ENCODE assay signal across 17 cellular contexts in the genomic region with DNA sequence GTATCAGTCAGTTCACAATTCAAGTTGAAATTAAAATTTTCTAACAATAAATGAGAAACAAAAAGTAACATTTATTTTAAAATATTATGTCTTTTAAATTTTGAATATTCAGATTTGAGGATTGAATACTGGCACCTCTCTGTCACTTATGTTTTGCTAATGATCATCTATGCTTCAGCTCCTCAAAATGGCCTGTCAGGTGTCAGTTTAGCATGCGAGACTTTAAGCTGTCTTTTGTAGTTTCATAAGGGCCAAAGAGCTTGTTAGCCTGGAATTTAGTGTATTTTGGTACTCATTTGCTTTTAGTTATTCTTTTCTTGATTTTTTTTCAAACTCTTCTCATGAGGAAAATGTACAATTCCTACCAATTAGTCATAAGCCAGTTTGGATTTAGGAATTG.
"Had no signal": no experiment of that assay in that cellular context is flagged by ENCODE, and none has a peak within 500 bp of the region (broad histone marks: within the 10 kb centered on the region; RNA-seq: fewer than 3 reads in every experiment).

No MANE protein-coding gene starts in this region.

- H3K27me3 ChIP-seq: body of pancreas, colonic mucosa, esophagus muscularis mucosa had no signal

- H3K27ac Mint-ChIP-seq: activated CD4-positive, alpha-beta T cell treated with anti-CD3 and anti-CD28 coated beads, Interleukin-2, amount 10 ng/mL, durations not matched to agents 24 days and 14 days; activated naive CD8-positive, alpha-beta T cell; activated T-cell treated with anti-CD3 and anti-CD28 coated beads, Interleukin-2, amount 50 U/mL, for 72 hours; natural killer cell; stimulated activated effector memory CD8-positive, alpha-beta T cell treated with anti-CD3 and anti-CD28 coated beads, Interleukin-12 subunit alpha, Interleukin-12 subunit beta, amount 100 ng/mL, for 72 hours had no signal

- FAIRE-seq: TTC549 had no signal

- DNase-seq: activated B cell treated with CpG ODN at 0.5 μM for 24 hours; activated CD4-positive, alpha-beta T cell treated with anti-CD3 and anti-CD28 coated beads, Interleukin-2, amount 10 ng/mL, durations not matched to agents 24 days and 14 days; activated CD8-positive, alpha-beta memory T cell treated with anti-CD3 and anti-CD28 coated beads, Interleukin-2, amount 50 U/mL, for 48 hours; activated gamma-delta T cell treated with Interleukin-2 at 50 U/mL for 16 hours; activated T-cell treated with anti-CD3 and anti-CD28 coated beads, Interleukin-2, amount 50 U/mL, for 72 hours; amygdala; body of pancreas; caudate nucleus; colonic mucosa; hippocampal formation; left ventricle myocardium superior; mesenchymal stem cell; natural killer cell had no signal

- H3K27me3 Mint-ChIP-seq: activated B cell treated with CpG ODN at 0.5 μM for 24 hours; activated CD4-positive, alpha-beta T cell treated with anti-CD3 and anti-CD28 coated beads, Interleukin-2, amount 10 ng/mL, durations not matched to agents 24 days and 14 days; activated naive CD8-positive, alpha-beta T cell had no signal

- H3K9me3 ChIP-seq: body of pancreas, colonic mucosa, esophagus muscularis mucosa had no signal

- H3K4me3 ChIP-seq: body of pancreas, colonic mucosa, esophagus muscularis mucosa had no signal

- H3K9me3 Mint-ChIP-seq: stimulated activated effector memory CD8-positive, alpha-beta T cell treated with anti-CD3 and anti-CD28 coated beads, Interleukin-12 subunit alpha, Interleukin-12 subunit beta, amount 100 ng/mL, for 72 hours had no signal

- H3K36me3 ChIP-seq: colonic mucosa had no signal

- H3K36me3 Mint-ChIP-seq: stimulated activated effector memory CD8-positive, alpha-beta T cell treated with anti-CD3 and anti-CD28 coated beads, Interleukin-12 subunit alpha, Interleukin-12 subunit beta, amount 100 ng/mL, for 72 hours had no signal

- H3K4me3 Mint-ChIP-seq: activated CD4-positive, alpha-beta T cell treated with anti-CD3 and anti-CD28 coated beads, Interleukin-2, amount 10 ng/mL, durations not matched to agents 24 days and 14 days; activated naive CD8-positive, alpha-beta T cell; activated T-cell treated with anti-CD3 and anti-CD28 coated beads, Interleukin-2, amount 50 U/mL, for 72 hours; natural killer cell; stimulated activated effector memory CD8-positive, alpha-beta T cell treated with anti-CD3 and anti-CD28 coated beads, Interleukin-12 subunit alpha, Interleukin-12 subunit beta, amount 100 ng/mL, for 72 hours had no signal

- ATAC-seq: body of pancreas, left ventricle myocardium superior, natural killer cell had no signal

- H3K27ac ChIP-seq: body of pancreas, colonic mucosa, esophagus muscularis mucosa had no signal

- H3K4me1 ChIP-seq: colonic mucosa, esophagus muscularis mucosa had no signal
